ENCODE assay signal across 1 cellular context in the genomic region with DNA sequence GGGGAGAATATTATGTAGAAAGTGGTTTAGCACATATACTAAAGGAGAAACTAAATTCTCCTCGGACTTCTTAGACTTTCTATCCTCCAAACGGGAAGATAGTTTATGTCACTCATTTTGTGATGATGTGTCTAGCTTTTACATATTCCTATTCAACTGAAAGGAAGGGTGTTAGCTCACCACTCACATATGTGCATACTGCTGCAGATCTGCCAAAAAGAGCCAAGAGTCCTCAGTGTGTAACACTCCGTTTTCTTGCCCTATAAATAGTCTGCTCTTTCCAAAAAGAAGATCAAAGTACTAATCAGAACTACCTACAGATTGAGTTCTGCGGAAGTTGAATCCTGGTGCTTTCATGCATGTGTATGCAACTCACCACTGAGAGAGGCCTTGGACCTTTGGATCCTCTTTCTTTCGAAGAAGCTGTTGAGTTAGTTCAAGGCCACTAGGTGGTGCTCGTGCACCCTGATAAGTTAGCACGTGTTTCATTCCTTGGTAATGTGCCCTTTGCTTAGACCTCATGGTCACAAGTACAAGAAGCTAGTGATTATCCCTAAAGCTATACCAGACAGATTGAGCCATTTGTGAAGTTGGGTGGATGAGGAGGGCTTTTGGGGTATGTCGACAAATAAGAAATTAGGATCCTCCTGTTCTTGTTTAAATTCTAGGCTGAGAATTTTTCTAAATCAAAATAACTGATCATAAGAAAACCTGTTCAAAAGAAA.
A peak's percentile ranks its signal among the peaks of the same experiment; 100 is the strongest.
TF ChIP-seq lines count a peak whose summit lies in the region.

No MANE protein-coding gene starts in this region.

TF ChIP-seq in K562, 482 proteins besides CTCF, POLR2A, EP300 and RAD21 (continued from another document):
- TF ChIP-seq, protein P1, sequence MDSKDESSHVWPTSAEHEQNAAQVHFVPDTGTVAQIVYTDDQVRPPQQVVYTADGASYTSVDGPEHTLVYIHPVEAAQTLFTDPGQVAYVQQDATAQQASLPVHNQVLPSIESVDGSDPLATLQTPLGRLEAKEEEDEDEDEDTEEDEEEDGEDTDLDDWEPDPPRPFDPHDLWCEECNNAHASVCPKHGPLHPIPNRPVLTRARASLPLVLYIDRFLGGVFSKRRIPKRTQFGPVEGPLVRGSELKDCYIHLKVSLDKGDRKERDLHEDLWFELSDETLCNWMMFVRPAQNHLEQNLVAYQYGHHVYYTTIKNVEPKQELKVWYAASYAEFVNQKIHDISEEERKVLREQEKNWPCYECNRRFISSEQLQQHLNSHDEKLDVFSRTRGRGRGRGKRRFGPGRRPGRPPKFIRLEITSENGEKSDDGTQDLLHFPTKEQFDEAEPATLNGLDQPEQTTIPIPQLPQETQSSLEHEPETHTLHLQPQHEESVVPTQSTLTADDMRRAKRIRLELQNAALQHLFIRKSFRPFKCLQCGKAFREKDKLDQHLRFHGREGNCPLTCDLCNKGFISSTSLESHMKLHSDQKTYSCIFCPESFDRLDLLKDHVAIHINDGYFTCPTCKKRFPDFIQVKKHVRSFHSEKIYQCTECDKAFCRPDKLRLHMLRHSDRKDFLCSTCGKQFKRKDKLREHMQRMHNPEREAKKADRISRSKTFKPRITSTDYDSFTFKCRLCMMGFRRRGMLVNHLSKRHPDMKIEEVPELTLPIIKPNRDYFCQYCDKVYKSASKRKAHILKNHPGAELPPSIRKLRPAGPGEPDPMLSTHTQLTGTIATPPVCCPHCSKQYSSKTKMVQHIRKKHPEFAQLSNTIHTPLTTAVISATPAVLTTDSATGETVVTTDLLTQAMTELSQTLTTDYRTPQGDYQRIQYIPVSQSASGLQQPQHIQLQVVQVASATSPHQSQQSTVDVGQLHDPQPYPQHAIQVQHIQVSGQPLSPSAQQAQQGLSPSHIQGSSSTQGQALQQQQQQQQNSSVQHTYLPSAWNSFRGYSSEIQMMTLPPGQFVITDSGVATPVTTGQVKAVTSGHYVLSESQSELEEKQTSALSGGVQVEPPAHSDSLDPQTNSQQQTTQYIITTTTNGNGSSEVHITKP (IDR thresholded peaks at IDR 0.05; ENCODE audit: partially characterized antibody) = peak; percentile 11
- peak; percentile 74; the same call in 1 of the 2 replicates for TF ChIP-seq CC2D1A (IDR thresholded peaks at IDR 0.05)
- TF ChIP-seq PRPF4 (IDR thresholded peaks at IDR 0.05; ENCODE audit: insufficient read depth, low read depth, low read length, poor library complexity, severe bottlenecking) = no peak
- peak; percentile 40; the same call in 1 of the 2 replicates for TF ChIP-seq FOXJ2 (tag; IDR thresholded peaks at IDR 0.05)
